ENCODE assay signal across 38 cellular contexts in the genomic region with DNA sequence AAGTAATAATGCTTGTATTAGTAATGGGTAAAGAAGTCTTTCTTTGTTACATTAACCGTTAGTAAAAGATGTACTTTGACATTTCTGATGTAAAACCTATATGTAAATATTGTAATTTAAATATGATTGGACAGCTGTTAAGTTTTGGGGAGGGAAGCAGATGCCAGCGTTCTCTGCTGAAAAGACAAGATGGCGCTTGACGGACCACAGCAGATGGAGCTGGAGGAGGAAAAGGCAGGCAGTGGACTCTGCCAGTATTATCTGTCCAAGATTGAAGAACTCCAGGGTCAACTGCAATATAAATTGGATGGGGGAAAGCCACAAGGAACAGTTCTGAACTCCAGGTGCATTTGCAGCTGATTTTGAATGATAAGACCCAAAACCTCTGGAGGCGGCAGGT.
"Had no signal": no experiment of that assay in that cellular context is flagged by ENCODE, and none has a peak within 500 bp of the region (broad histone marks: within the 10 kb centered on the region; RNA-seq: fewer than 3 reads in every experiment).

No MANE protein-coding gene starts in this region.

- H3K27me3 ChIP-seq: ascending aorta, cardiac muscle cell had no signal

- H3K27ac ChIP-seq: ascending aorta, cardiac muscle cell, WERI-Rb-1 had no signal

- H3K9me3 ChIP-seq: ascending aorta had no signal

- H3K4me3 ChIP-seq: ascending aorta, cardiac muscle cell had no signal

- DNase-seq: activated CD4-positive, alpha-beta memory T cell treated with anti-CD3 and anti-CD28 coated beads, Interleukin-2, amount 10 ng/mL, durations not matched to agents 7 days and 5 days; activated CD4-positive, alpha-beta T cell treated with anti-CD3 and anti-CD28 coated beads for 1 hour; activated CD4-positive, alpha-beta T cell treated with anti-CD3 and anti-CD28 coated beads for 36 hours; activated CD4-positive, alpha-beta T cell treated with anti-CD3 and anti-CD28 coated beads for 48 hours; activated CD4-positive, alpha-beta T cell treated with anti-CD3 and anti-CD28 coated beads, Interleukin-2, amount 10 ng/mL, durations not matched to agents 7 days and 5 days; activated CD4-positive, alpha-beta T cell treated with anti-CD3 and anti-CD28 coated beads, Interleukin-2, amount 50 U/mL, for 48 hours; activated CD4-positive, CD25-positive, alpha-beta regulatory T cell; activated CD8-positive, alpha-beta memory T cell treated with anti-CD3 and anti-CD28 coated beads for 24 hours; activated CD8-positive, alpha-beta memory T cell treated with anti-CD3 and anti-CD28 coated beads, Interleukin-2, amount 10 ng/mL, durations not matched to agents 7 days and 5 days; activated CD8-positive, alpha-beta memory T cell treated with anti-CD3 and anti-CD28 coated beads, Interleukin-2, amount 50 U/mL, for 48 hours; activated CD8-positive, alpha-beta T cell treated with anti-CD3 and anti-CD28 coated beads, Interleukin-2, amount 10 ng/mL, durations not matched to agents 7 days and 5 days; activated effector memory CD4-positive, alpha-beta T cell treated with Interleukin-2 at 50 U/mL for 16 hours; activated gamma-delta T cell; activated naive CD4-positive, alpha-beta T cell treated with anti-CD3 and anti-CD28 coated beads, Interleukin-2, amount 10 ng/mL, durations not matched to agents 7 days and 5 days; activated naive CD4-positive, alpha-beta T cell treated with Interleukin-2 at 50 U/mL for 16 hours; activated naive CD8-positive, alpha-beta T cell treated with anti-CD3 and anti-CD28 coated beads, Interleukin-2, amount 10 ng/mL, durations not matched to agents 7 days and 5 days; activated naive CD8-positive, alpha-beta T cell treated with anti-CD3 and anti-CD28 coated beads, Interleukin-2, amount 50 U/mL, for 24 hours; activated T-cell treated with anti-CD3 and anti-CD28 coated beads, Interleukin-2, amount 50 U/mL, for 24 hours; activated T-cell treated with anti-CD3 and anti-CD28 coated beads, Interleukin-2, amount 50 U/mL, for 48 hours; amygdala; anterior cingulate cortex; caudate nucleus; cerebellar nuclear complex; T-helper 1 cell; T-helper 2 cell; T-helper 9 cell; WERI-Rb-1 had no signal

- H3K4me3 Mint-ChIP-seq: activated CD4-positive, alpha-beta memory T cell treated with anti-CD3 and anti-CD28 coated beads, Interleukin-2, amount 10 ng/mL, durations not matched to agents 7 days and 5 days; activated CD4-positive, alpha-beta T cell treated with anti-CD3 and anti-CD28 coated beads for 36 hours; activated CD4-positive, alpha-beta T cell treated with anti-CD3 and anti-CD28 coated beads, Interleukin-2, amount 10 ng/mL, durations not matched to agents 7 days and 5 days; activated CD8-positive, alpha-beta memory T cell treated with anti-CD3 and anti-CD28 coated beads, Interleukin-2, amount 10 ng/mL, durations not matched to agents 7 days and 5 days; activated CD8-positive, alpha-beta T cell treated with anti-CD3 and anti-CD28 coated beads, Interleukin-2, amount 10 ng/mL, durations not matched to agents 7 days and 5 days; activated naive CD4-positive, alpha-beta T cell treated with anti-CD3 and anti-CD28 coated beads, Interleukin-2, amount 10 ng/mL, durations not matched to agents 7 days and 5 days; activated naive CD4-positive, alpha-beta T cell treated with anti-CD3 and anti-CD28 coated beads, Interleukin-2, amount 50 U/mL, for 24 hours; activated naive CD8-positive, alpha-beta T cell; activated naive CD8-positive, alpha-beta T cell treated with anti-CD3 and anti-CD28 coated beads, Interleukin-2, amount 10 ng/mL, durations not matched to agents 7 days and 5 days; activated naive CD8-positive, alpha-beta T cell treated with anti-CD3 and anti-CD28 coated beads, Interleukin-2, amount 50 U/mL, for 24 hours; activated T-cell treated with anti-CD3 and anti-CD28 coated beads, Interleukin-2, amount 50 U/mL, for 24 hours; brain; central memory CD8-positive, alpha-beta T cell; T-helper 1 cell treated with Interleukin-12 subunit alpha and Interleukin-12 subunit beta and Interleukin-4 antibody, amounts not matched to agents 30 μg/mL and 1 μg/mL, for 36 hours; T-helper 2 cell treated with Interferon-gamma antibody and Interleukin-4, amounts not matched to agents 5 μg/mL and 100 μg/mL, for 36 hours; WTC11 had no signal

- H3K36me3 Mint-ChIP-seq: activated naive CD4-positive, alpha-beta T cell treated with anti-CD3 and anti-CD28 coated beads, Interleukin-2, amount 10 ng/mL, durations not matched to agents 7 days and 5 days; activated naive CD4-positive, alpha-beta T cell treated with anti-CD3 and anti-CD28 coated beads, Interleukin-2, amount 50 U/mL, for 24 hours; activated naive CD8-positive, alpha-beta T cell had no signal

- H3K27me3 Mint-ChIP-seq: activated CD4-positive, alpha-beta memory T cell treated with anti-CD3 and anti-CD28 coated beads, Interleukin-2, amount 10 ng/mL, durations not matched to agents 7 days and 5 days; activated CD4-positive, alpha-beta T cell treated with anti-CD3 and anti-CD28 coated beads for 36 hours; activated CD4-positive, alpha-beta T cell treated with anti-CD3 and anti-CD28 coated beads, Interleukin-2, amount 10 ng/mL, durations not matched to agents 7 days and 5 days; activated CD8-positive, alpha-beta memory T cell treated with anti-CD3 and anti-CD28 coated beads, Interleukin-2, amount 10 ng/mL, durations not matched to agents 7 days and 5 days; activated naive CD4-positive, alpha-beta T cell treated with anti-CD3 and anti-CD28 coated beads, Interleukin-2, amount 10 ng/mL, durations not matched to agents 7 days and 5 days; activated naive CD4-positive, alpha-beta T cell treated with anti-CD3 and anti-CD28 coated beads, Interleukin-2, amount 50 U/mL, for 24 hours; activated naive CD8-positive, alpha-beta T cell; activated naive CD8-positive, alpha-beta T cell treated with anti-CD3 and anti-CD28 coated beads, Interleukin-2, amount 10 ng/mL, durations not matched to agents 7 days and 5 days; activated naive CD8-positive, alpha-beta T cell treated with anti-CD3 and anti-CD28 coated beads, Interleukin-2, amount 50 U/mL, for 24 hours; activated T-cell treated with anti-CD3 and anti-CD28 coated beads, Interleukin-2, amount 50 U/mL, for 24 hours; brain; central memory CD8-positive, alpha-beta T cell had no signal

- H3K9me3 Mint-ChIP-seq: activated CD4-positive, alpha-beta memory T cell treated with anti-CD3 and anti-CD28 coated beads, Interleukin-2, amount 10 ng/mL, durations not matched to agents 7 days and 5 days; activated CD4-positive, alpha-beta T cell treated with anti-CD3 and anti-CD28 coated beads, Interleukin-2, amount 10 ng/mL, durations not matched to agents 7 days and 5 days; activated naive CD4-positive, alpha-beta T cell treated with anti-CD3 and anti-CD28 coated beads, Interleukin-2, amount 10 ng/mL, durations not matched to agents 7 days and 5 days; activated naive CD4-positive, alpha-beta T cell treated with anti-CD3 and anti-CD28 coated beads, Interleukin-2, amount 50 U/mL, for 24 hours; activated naive CD8-positive, alpha-beta T cell treated with anti-CD3 and anti-CD28 coated beads, Interleukin-2, amount 10 ng/mL, durations not matched to agents 7 days and 5 days; activated naive CD8-positive, alpha-beta T cell treated with anti-CD3 and anti-CD28 coated beads, Interleukin-2, amount 50 U/mL, for 24 hours; activated T-cell treated with anti-CD3 and anti-CD28 coated beads, Interleukin-2, amount 50 U/mL, for 24 hours; activated T-helper 2 cell treated with anti-CD3 and anti-CD28 coated beads, Interferon-gamma antibody, Interleukin-2, Interleukin-4, amounts not matched to agents 10 μg/mL and 5 μg/mL and 100 μg/mL, durations not matched to agents 14 hours and 24 hours and 36 hours; brain; central memory CD8-positive, alpha-beta T cell; T-helper 1 cell treated with Interleukin-12 subunit alpha and Interleukin-12 subunit beta and Interleukin-4 antibody, amounts not matched to agents 30 μg/mL and 1 μg/mL, for 36 hours; T-helper 2 cell treated with Interferon-gamma antibody and Interleukin-4, amounts not matched to agents 5 μg/mL and 100 μg/mL, for 36 hours; WTC11 had no signal

- H3K4me1 Mint-ChIP-seq: activated CD4-positive, alpha-beta memory T cell treated with anti-CD3 and anti-CD28 coated beads, Interleukin-2, amount 10 ng/mL, durations not matched to agents 7 days and 5 days; activated CD4-positive, alpha-beta T cell treated with anti-CD3 and anti-CD28 coated beads for 36 hours; activated CD4-positive, alpha-beta T cell treated with anti-CD3 and anti-CD28 coated beads, Interleukin-2, amount 10 ng/mL, durations not matched to agents 7 days and 5 days; activated CD8-positive, alpha-beta memory T cell treated with anti-CD3 and anti-CD28 coated beads, Interleukin-2, amount 10 ng/mL, durations not matched to agents 7 days and 5 days; activated naive CD4-positive, alpha-beta T cell treated with anti-CD3 and anti-CD28 coated beads, Interleukin-2, amount 10 ng/mL, durations not matched to agents 7 days and 5 days; activated naive CD4-positive, alpha-beta T cell treated with anti-CD3 and anti-CD28 coated beads, Interleukin-2, amount 50 U/mL, for 24 hours; activated naive CD8-positive, alpha-beta T cell treated with anti-CD3 and anti-CD28 coated beads, Interleukin-2, amount 10 ng/mL, durations not matched to agents 7 days and 5 days; activated naive CD8-positive, alpha-beta T cell treated with anti-CD3 and anti-CD28 coated beads, Interleukin-2, amount 50 U/mL, for 24 hours; central memory CD8-positive, alpha-beta T cell had no signal

- ATAC-seq: activated CD4-positive, alpha-beta T cell treated with anti-CD3 and anti-CD28 coated beads for 36 hours; activated CD4-positive, CD25-positive, alpha-beta regulatory T cell treated with anti-CD3 and anti-CD28 coated beads, Interleukin-2, amount 50 U/mL, for 24 hours; activated CD8-positive, alpha-beta memory T cell treated with anti-CD3 and anti-CD28 coated beads, Interleukin-2, amount 10 ng/mL, durations not matched to agents 7 days and 5 days; activated CD8-positive, alpha-beta T cell treated with anti-CD3 and anti-CD28 coated beads, Interleukin-2, amount 10 ng/mL, durations not matched to agents 7 days and 5 days; activated naive CD8-positive, alpha-beta T cell treated with anti-CD3 and anti-CD28 coated beads, Interleukin-2, amount 50 U/mL, for 24 hours; WTC11 had no signal

- H3K27ac Mint-ChIP-seq: activated CD4-positive, alpha-beta memory T cell treated with anti-CD3 and anti-CD28 coated beads, Interleukin-2, amount 10 ng/mL, durations not matched to agents 7 days and 5 days; activated CD4-positive, alpha-beta T cell treated with anti-CD3 and anti-CD28 coated beads for 36 hours; activated CD4-positive, alpha-beta T cell treated with anti-CD3 and anti-CD28 coated beads, Interleukin-2, amount 10 ng/mL, durations not matched to agents 7 days and 5 days; activated CD8-positive, alpha-beta memory T cell treated with anti-CD3 and anti-CD28 coated beads, Interleukin-2, amount 10 ng/mL, durations not matched to agents 7 days and 5 days; activated CD8-positive, alpha-beta T cell treated with anti-CD3 and anti-CD28 coated beads, Interleukin-2, amount 10 ng/mL, durations not matched to agents 7 days and 5 days; activated naive CD4-positive, alpha-beta T cell treated with anti-CD3 and anti-CD28 coated beads, Interleukin-2, amount 10 ng/mL, durations not matched to agents 7 days and 5 days; activated naive CD4-positive, alpha-beta T cell treated with anti-CD3 and anti-CD28 coated beads, Interleukin-2, amount 50 U/mL, for 24 hours; activated naive CD8-positive, alpha-beta T cell; activated naive CD8-positive, alpha-beta T cell treated with anti-CD3 and anti-CD28 coated beads, Interleukin-2, amount 10 ng/mL, durations not matched to agents 7 days and 5 days; activated naive CD8-positive, alpha-beta T cell treated with anti-CD3 and anti-CD28 coated beads, Interleukin-2, amount 50 U/mL, for 24 hours; activated T-cell treated with anti-CD3 and anti-CD28 coated beads, Interleukin-2, amount 50 U/mL, for 24 hours; activated T-helper 2 cell treated with anti-CD3 and anti-CD28 coated beads, Interferon-gamma antibody, Interleukin-2, Interleukin-4, amounts not matched to agents 10 μg/mL and 5 μg/mL and 100 μg/mL, durations not matched to agents 14 hours and 24 hours and 36 hours; brain; T-helper 1 cell treated with Interleukin-12 subunit alpha and Interleukin-12 subunit beta and Interleukin-4 antibody, amounts not matched to agents 30 μg/mL and 1 μg/mL, for 36 hours; T-helper 2 cell treated with Interferon-gamma antibody and Interleukin-4, amounts not matched to agents 5 μg/mL and 100 μg/mL, for 36 hours; WTC11 had no signal

- H3K36me3 ChIP-seq: WERI-Rb-1 had no signal
